ENCODE assay signal across 8 cellular contexts in the genomic region with DNA sequence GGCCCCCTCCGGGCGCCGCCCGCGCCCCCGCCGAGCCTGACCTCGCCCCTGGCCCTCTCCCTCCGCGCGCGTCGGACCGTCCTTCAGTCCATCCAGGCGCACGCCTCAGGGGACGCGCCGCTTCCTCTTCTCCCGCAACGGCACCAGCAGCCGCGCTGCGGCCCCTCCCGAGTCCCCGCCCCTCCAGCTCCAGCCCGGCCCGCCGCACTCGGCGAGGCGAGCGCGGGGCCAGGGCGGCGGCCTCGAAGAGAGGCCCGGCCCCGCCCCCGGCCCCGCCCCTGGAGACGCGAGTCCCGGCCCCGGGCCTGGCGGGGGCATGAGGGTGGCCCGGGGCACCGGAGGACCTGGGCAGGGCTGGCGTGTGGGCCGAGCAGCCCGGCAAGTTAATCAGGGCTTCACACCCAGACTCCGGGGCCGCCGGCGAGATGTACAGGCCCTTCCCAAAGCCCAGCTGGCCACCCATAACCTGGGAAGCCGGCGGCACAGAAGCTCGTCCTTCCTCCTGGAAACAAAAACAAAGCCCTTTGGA. TPM values are rescaled to one million over a fixed set of nuclear protein-coding genes. Genes with fewer than 3 reads are reported as not detected.
DNase-seq lines count a peak whose midpoint lies in the region; ATAC-seq lines count a peak whose summit lies in the region.

Gene IGSF3 (minus strand): TSS at position 157 of the 529 bp plus-strand sequence. CDS start 1,407 bp downstream, outside the sequence.

- H3K9me3 ChIP-seq in CD4-positive, CD25-positive, alpha-beta regulatory T cell (ENCODE audit: control insufficient read depth in 2 of 2, low read length in 2 of 2), result no peaks in the 10 kb centered on the region

- intact Hi-C loops in activated CD4-positive, alpha-beta T cell treated with anti-CD3 and anti-CD28 coated beads for 36 hours (cut with DNase I, micrococcal nuclease), result loop anchor here in 1 of 2 experiments (1.0 to 10.0 kb wide), 3 partner anchors 155 to 1023 kb away; partner anchors contain the start of genes TTF2 and VANGL1

- H3K27me3 ChIP-seq in CD4-positive, CD25-positive, alpha-beta regulatory T cell (ENCODE audit: control insufficient read depth, insufficient read depth, low read length), result peaks cover 16% of the 10 kb centered on the region

- no peaks in the 10 kb centered on the region for H3K36me3 Mint-ChIP-seq in CD4-positive, CD25-positive, alpha-beta regulatory T cell
- H3K36me3 Mint-ChIP-seq in activated CD4-positive, alpha-beta T cell treated with anti-CD3 and anti-CD28 coated beads for 36 hours (ENCODE audit: low read depth), result no peaks in the 10 kb centered on the region

- H3K9me3 Mint-ChIP-seq in CD4-positive, CD25-positive, alpha-beta regulatory T cell, result peaks cover 0 to 3% (median 0%) of the 10 kb centered on the region in 7 donors
- H3K9me3 Mint-ChIP-seq in activated CD4-positive, alpha-beta T cell treated with anti-CD3 and anti-CD28 coated beads for 36 hours (ENCODE audit: low read depth), result no peaks in the 10 kb centered on the region

- POLR2A ChIA-PET in activated CD4-positive, alpha-beta T cell treated with anti-CD3 and anti-CD28 coated beads for 36 hours (lab: Charles Lee), result no interaction called here

- peak within 1 kb of the TSS in 2 of 3 donors; percentile 34 to 70 for H3K27ac Mint-ChIP-seq in CD4-positive, CD25-positive, alpha-beta regulatory T cell
- H3K27ac Mint-ChIP-seq in activated CD4-positive, alpha-beta T cell treated with anti-CD3 and anti-CD28 coated beads for 36 hours, result no peak within 1 kb of the TSS

- H3K4me1 ChIP-seq in CD4-positive, CD25-positive, alpha-beta regulatory T cell (ENCODE audit: control insufficient read depth, insufficient read depth, low read length, poor library complexity, severe bottlenecking), result peaks cover 16% of the 10 kb centered on the region

- H3K4me3 Mint-ChIP-seq in CD4-positive, CD25-positive, alpha-beta regulatory T cell, result peak within 1 kb of the TSS; percentile 63 to 93 (median 86)
- peak within 1 kb of the TSS; percentile 69 for H3K4me3 Mint-ChIP-seq in activated CD4-positive, alpha-beta T cell treated with anti-CD3 and anti-CD28 coated beads for 36 hours

- H3K27me3 Mint-ChIP-seq in CD4-positive, CD25-positive, alpha-beta regulatory T cell, result peaks cover 70% of the 10 kb centered on the region
- H3K27me3 Mint-ChIP-seq in activated CD4-positive, alpha-beta T cell treated with anti-CD3 and anti-CD28 coated beads for 36 hours, result peaks cover 39% of the 10 kb centered on the region

- H3K27ac ChIP-seq in CD4-positive, CD25-positive, alpha-beta regulatory T cell (ENCODE audit: insufficient read depth, low read length, poor library complexity, severe bottlenecking), result no peak within 1 kb of the TSS

- no peaks in the 10 kb centered on the region for H3K36me3 ChIP-seq in CD4-positive, CD25-positive, alpha-beta regulatory T cell (ENCODE audit: control insufficient read depth, insufficient read depth, low read length)

- peak; percentile 3 to 63 (median 20) for DNase-seq in CD4-positive, CD25-positive, alpha-beta regulatory T cell
- DNase-seq in NCI-H2227 (lab: John Stamatoyannopoulos, UW; ENCODE audit: unreplicated experiment) (peak; percentile 90), ecto neural progenitor cell (ENCODE audit: low spot score) (peak; percentile 87), medulla oblongata (ENCODE audit: extremely low spot score) (peak; percentile 33)
- peak; percentile 76 for DNase-seq in activated CD4-positive, alpha-beta T cell treated with anti-CD3 and anti-CD28 coated beads for 36 hours
- DNase-seq in stimulated activated CD8-positive, alpha-beta memory T cell treated with anti-CD3 and anti-CD28 coated beads, Interleukin-12 subunit alpha, Interleukin-12 subunit beta, amount 100 ng/mL, for 4 hours (ENCODE audit: low read depth), result peak; percentile 18

- H3K4me3 ChIP-seq in CD4-positive, CD25-positive, alpha-beta regulatory T cell (ENCODE audit: low read depth, low read length), result peak within 1 kb of the TSS; percentile 68

- CTCF ChIA-PET in activated CD4-positive, alpha-beta T cell treated with anti-CD3 and anti-CD28 coated beads for 36 hours (lab: Charles Lee), result interaction anchor here (0.6 to 1.3 kb wide), 5 partner anchors 9 to 389 kb away, joined by 3 to 7 read pairs (median 3); partner anchors contain the start of gene CD58

- peaks cover 0 to 23% (median 10%) of the 10 kb centered on the region in 4 donors for H3K4me1 Mint-ChIP-seq in CD4-positive, CD25-positive, alpha-beta regulatory T cell
- peaks cover 10% of the 10 kb centered on the region for H3K4me1 Mint-ChIP-seq in activated CD4-positive, alpha-beta T cell treated with anti-CD3 and anti-CD28 coated beads for 36 hours

- peak; percentile 36 to 40 for ATAC-seq in CD4-positive, CD25-positive, alpha-beta regulatory T cell (ENCODE audit: low read depth in 2 of 2)
- ATAC-seq in GM21723 (IDR thresholded peaks at IDR 0.05; ENCODE audit: unreplicated experiment) (peak; percentile 49), GM21825 (IDR thresholded peaks at IDR 0.05; ENCODE audit: unreplicated experiment) (no peak)
- ATAC-seq in activated CD4-positive, alpha-beta T cell treated with anti-CD3 and anti-CD28 coated beads for 36 hours, result peak; percentile 92

RNA-seq across cellular contexts. Expression of gene IGSF3, which starts in this region (rescaled TPM):
- 0.42 TPM for total RNA-seq in CD4-positive, CD25-positive, alpha-beta regulatory T cell
- under 1 TPM in 3 of 4 donors, not detected in 1; 0.03 to 0.27 (median 0.14) TPM for polyA plus RNA-seq in CD4-positive, CD25-positive, alpha-beta regulatory T cell
- 1 to 10 TPM; 3.8 to 4.1 TPM for total RNA-seq in activated CD4-positive, alpha-beta T cell treated with anti-CD3 and anti-CD28 coated beads for 36 hours

Comparison
In these comparisons a context has a peak if more than half of its experiments do, and no peak if none do; other contexts are left out.
1. Peak in DNase-seq, ATAC-seq and H3K4me3 ChIP-seq in CD4-positive, CD25-positive, alpha-beta regulatory T cell; RNA of the gene not detected or under 1 TPM.
2. DNase-seq: peak in every context shown above with its lines; median percentile 90 in NCI-H2227; 87 in ecto neural progenitor cell; 76 in activated CD4-positive, alpha-beta T cell treated with anti-CD3 and anti-CD28 coated beads for 36 hours; 33 in medulla oblongata; 20 in CD4-positive, CD25-positive, alpha-beta regulatory T cell; 18 in stimulated activated CD8-positive, alpha-beta memory T cell treated with anti-CD3 and anti-CD28 coated beads, Interleukin-12 subunit alpha, Interleukin-12 subunit beta, amount 100 ng/mL, for 4 hours.